13 cellular contexts compared by ENCODE assay signal in genomic region chr3:5191555-5192304, GRCh38. TPM values are rescaled to one million over a fixed set of nuclear protein-coding genes. Genes with fewer than 3 reads are reported as not detected.
A peak's percentile ranks its signal among the peaks of the same experiment; 100 is the strongest.
DNase-seq lines count a peak whose midpoint lies in the region; ATAC-seq, FAIRE-seq and TF ChIP-seq lines count a peak whose summit lies in the region.
"Had no signal": no experiment of that assay in that cellular context is flagged by ENCODE, and none has a peak within 500 bp of the region (broad histone marks: within the 10 kb centered on the region; RNA-seq: fewer than 3 reads in every experiment).

No MANE protein-coding gene starts in this region.

- no peak for TF ChIP-seq CTCF in A549 (IDR thresholded peaks at IDR 0.05)
- no peak for TF ChIP-seq CTCF in Loucy (conservative IDR thresholded peaks at IDR 0.05; ENCODE audit: low read length)
- TF ChIP-seq CTCF in coronary artery (IDR thresholded peaks at IDR 0.05), result no peak

- peak overlapping the region; percentile 44 for H3K4me3 Mint-ChIP-seq in dendritic cell treated with granulocyte-macrophage colony-stimulating factor and Interleukin-4, amounts not matched to agents 40 ng/mL and 50 ng/mL, for 4 days
- H3K4me3 Mint-ChIP-seq: mesothelial cell of epicardium had no signal

- H3K4me1 ChIP-seq in A549, result peaks cover 56% of the 10 kb centered on the region
- H3K4me1 ChIP-seq in Loucy (ENCODE audit: insufficient read depth, low read length, poor library complexity, severe bottlenecking), result peaks cover 72% of the 10 kb centered on the region

- no peaks in the 10 kb centered on the region for H3K27me3 Mint-ChIP-seq in dendritic cell treated with granulocyte-macrophage colony-stimulating factor and Interleukin-4, amounts not matched to agents 40 ng/mL and 50 ng/mL, for 4 days

- peaks cover 79% of the 10 kb centered on the region for H4K20me1 ChIP-seq in Loucy (ENCODE audit: insufficient read depth, low read length, poor library complexity, severe bottlenecking)

- CTCF ChIA-PET in A549 (lab: Yijun Ruan, JAX), result interaction anchor here (0.8 to 1.6 kb wide), 2 partner anchors 36 to 480 kb away, joined by 3 to 4 read pairs; no protein-coding TSS in a partner anchor

- TF ChIP-seq POLR2A in A549 (IDR thresholded peaks at IDR 0.05; ENCODE audit: low read length) (no peak), GM12891 (IDR thresholded peaks at IDR 0.05; ENCODE audit: low read depth, low read length) (no peak)

- DNase-seq in A549 (ENCODE audit: low read depth in 1 of 2, low spot score in 1 of 2) (no peak), GM12891 (ENCODE audit: insufficient read length, low spot score) (no peak), pons (ENCODE audit: low spot score) (no peak), coronary artery (ENCODE audit: low spot score) (no peak), AML-193 (lab: John Stamatoyannopoulos, UW) (no peak)
- DNase-seq: central memory CD4-positive, alpha-beta T cell; MG63 had no signal

- ATAC-seq in A549 (no peak), GM21367 (IDR thresholded peaks at IDR 0.05; ENCODE audit: unreplicated experiment) (no peak)

- no peak overlapping the region for H3K4me3 ChIP-seq in A549
- peak overlapping the region; percentile 73 for H3K4me3 ChIP-seq in Loucy (ENCODE audit: low read length, poor library complexity, severe bottlenecking)
- no peak overlapping the region for H3K4me3 ChIP-seq in coronary artery
- H3K4me3 ChIP-seq: MG63, thoracic aorta had no signal

- H3K4me1 Mint-ChIP-seq in dendritic cell treated with granulocyte-macrophage colony-stimulating factor and Interleukin-4, amounts not matched to agents 40 ng/mL and 50 ng/mL, for 4 days (ENCODE audit: low read depth), result peaks cover 71% of the 10 kb centered on the region

- H3K9me2 ChIP-seq in Loucy (replicated peaks; ENCODE audit: low read depth, low read length), result no peaks in the 10 kb centered on the region

- no peaks in the 10 kb centered on the region for H3K9me3 ChIP-seq in A549
- no peaks in the 10 kb centered on the region for H3K9me3 ChIP-seq in Loucy (ENCODE audit: insufficient read depth, low read depth, low read length)
- H3K9me3 ChIP-seq: MG63, thoracic aorta had no signal

- intact Hi-C loops in dendritic cell treated with granulocyte-macrophage colony-stimulating factor and Interleukin-4, amounts not matched to agents 40 ng/mL and 50 ng/mL, for 4 days (cut with micrococcal nuclease), result no loop called here

- WGBS in A549 (ENCODE audit: missing lambda C conversion rate), result 80% methylated on average over 5 of the region's 5 CpGs

- H3K27ac Mint-ChIP-seq in dendritic cell treated with granulocyte-macrophage colony-stimulating factor and Interleukin-4, amounts not matched to agents 40 ng/mL and 50 ng/mL, for 4 days, result peak overlapping the region; percentile 82
- H3K27ac Mint-ChIP-seq: mesothelial cell of epicardium had no signal

- no peak for FAIRE-seq in A549 (lab: Jason Lieb, UNC)
- FAIRE-seq in GM12891 (lab: Jason Lieb, UNC), result peak; percentile 68
- FAIRE-seq: RCC 7860 had no signal

- peaks cover 91% of the 10 kb centered on the region for H3K79me2 ChIP-seq in Loucy (ENCODE audit: insufficient read depth, low read length)

- no peak for TF ChIP-seq EP300 in A549 (IDR thresholded peaks at IDR 0.05)

- peaks cover 70% of the 10 kb centered on the region for H3K36me3 Mint-ChIP-seq in dendritic cell treated with granulocyte-macrophage colony-stimulating factor and Interleukin-4, amounts not matched to agents 40 ng/mL and 50 ng/mL, for 4 days (ENCODE audit: low read depth)

- peaks cover 6% of the 10 kb centered on the region for H3K27me3 ChIP-seq in Loucy (ENCODE audit: insufficient read depth, low read length, poor library complexity, severe bottlenecking)
- H3K27me3 ChIP-seq: MG63 had no signal

- H3F3A ChIP-seq in Loucy (ENCODE audit: low read depth), result 0 out of 2 replicates have a peak, but pooled peaks cover 4% of the 10 kb centered on the region

- H3K27ac ChIP-seq in A549 (no peak overlapping the region), coronary artery (no peak overlapping the region)
- H3K27ac ChIP-seq: thoracic aorta had no signal

- peak overlapping the region; percentile 49 for H3K9ac ChIP-seq in Loucy (ENCODE audit: low read depth, low read length, poor library complexity, severe bottlenecking)

- TF ChIP-seq RAD21 in A549 (conservative IDR thresholded peaks at IDR 0.05 in 1 of 2, IDR thresholded peaks at IDR 0.05 in 1 of 2), result no peak

- H3K9me3 Mint-ChIP-seq in dendritic cell treated with granulocyte-macrophage colony-stimulating factor and Interleukin-4, amounts not matched to agents 40 ng/mL and 50 ng/mL, for 4 days, result no peaks in the 10 kb centered on the region
- H3K9me3 Mint-ChIP-seq: mesothelial cell of epicardium had no signal

- H3K4me2 ChIP-seq in A549 (peak overlapping the region; percentile 6; the same call in 1 of the 3 replicates), Loucy (ENCODE audit: low read depth, low read length, poor library complexity, severe bottlenecking) (peak overlapping the region; percentile 74)

- no peak overlapping the region for H2AFZ ChIP-seq in Loucy (ENCODE audit: low read length)

- peaks cover 5% of the 10 kb centered on the region for H3K36me3 ChIP-seq in Loucy (ENCODE audit: insufficient read depth, low read length)
- H3K36me3 ChIP-seq: MG63, thoracic aorta had no signal

- POLR2A ChIA-PET in A549 (lab: Yijun Ruan, JAX), result no interaction called here

TF ChIP-seq in A549, 52 proteins besides CTCF, POLR2A, EP300 and RAD21 (continues in another document):
- TF ChIP-seq CBX2 (IDR thresholded peaks at IDR 0.05; ENCODE audit: borderline replicate concordance, low read depth) (no peak), USF2 (IDR thresholded peaks at IDR 0.05) (no peak), CBX8 (IDR thresholded peaks at IDR 0.05) (no peak), KDM5A (IDR thresholded peaks at IDR 0.05) (no peak), HOXA7 (CRISPR knock-in tag; IDR thresholded peaks at IDR 0.05) (no peak), RCOR1 (IDR thresholded peaks at IDR 0.05; ENCODE audit: low read depth, low read length) (no peak), TFCP2L1 (CRISPR knock-in tag; IDR thresholded peaks at IDR 0.05) (no peak), GATA3 (IDR thresholded peaks at IDR 0.05; ENCODE audit: borderline replicate concordance) (no peak), RARB (CRISPR knock-in tag; IDR thresholded peaks at IDR 0.05) (no peak), ATOH8 (CRISPR knock-in tag; IDR thresholded peaks at IDR 0.05; ENCODE audit: low read depth) (no peak), ZC3H11A (IDR thresholded peaks at IDR 0.05) (no peak), ZFP36 (IDR thresholded peaks at IDR 0.05; ENCODE audit: borderline replicate concordance, partially characterized antibody) (no peak)

TF ChIP-seq in GM12891, 5 proteins besides CTCF, POLR2A, EP300 and RAD21:
- TF ChIP-seq POLR2AphosphoS5 (IDR thresholded peaks at IDR 0.05; ENCODE audit: low read depth, low read length), result no peak
- peak; percentile 65 for TF ChIP-seq SPI1 (IDR thresholded peaks at IDR 0.05; ENCODE audit: low read depth, low read length)

RNA-seq across cellular contexts. Expression of gene EDEM1, which starts 4.2 kb away (rescaled TPM):
- polyA plus RNA-seq in A549 (2011; rRNA removed) (39.4 and 40.9 TPM in 2 replicates), A549 (2017; fragmentation: RNase III; extraction: RNeasy Plus Mini Kit Qiagen cat#74134 plus additional on column Dnase treatment) (15.2 to 16.8 TPM (median 16.3 TPM) in 3 replicates)
- 9.2 and 11.9 TPM in 2 replicates for polyA plus RNA-seq in A549 (2012; cell fraction: cytosol; rRNA removed)
- 10.8 and 12.4 TPM in 2 replicates for polyA plus RNA-seq in A549 (2012; cell fraction: nucleus; rRNA removed)
- polyA minus RNA-seq in A549 (2011; rRNA and poly(A)+ RNA removed), result 40.9 and 43.8 TPM in 2 replicates
- polyA plus RNA-seq in GM12891 (2012; ENCODE audit: low read depth, missing spikeins), result 25.5 TPM
